ENCODE assay signal across 1 cellular context in the genomic region with DNA sequence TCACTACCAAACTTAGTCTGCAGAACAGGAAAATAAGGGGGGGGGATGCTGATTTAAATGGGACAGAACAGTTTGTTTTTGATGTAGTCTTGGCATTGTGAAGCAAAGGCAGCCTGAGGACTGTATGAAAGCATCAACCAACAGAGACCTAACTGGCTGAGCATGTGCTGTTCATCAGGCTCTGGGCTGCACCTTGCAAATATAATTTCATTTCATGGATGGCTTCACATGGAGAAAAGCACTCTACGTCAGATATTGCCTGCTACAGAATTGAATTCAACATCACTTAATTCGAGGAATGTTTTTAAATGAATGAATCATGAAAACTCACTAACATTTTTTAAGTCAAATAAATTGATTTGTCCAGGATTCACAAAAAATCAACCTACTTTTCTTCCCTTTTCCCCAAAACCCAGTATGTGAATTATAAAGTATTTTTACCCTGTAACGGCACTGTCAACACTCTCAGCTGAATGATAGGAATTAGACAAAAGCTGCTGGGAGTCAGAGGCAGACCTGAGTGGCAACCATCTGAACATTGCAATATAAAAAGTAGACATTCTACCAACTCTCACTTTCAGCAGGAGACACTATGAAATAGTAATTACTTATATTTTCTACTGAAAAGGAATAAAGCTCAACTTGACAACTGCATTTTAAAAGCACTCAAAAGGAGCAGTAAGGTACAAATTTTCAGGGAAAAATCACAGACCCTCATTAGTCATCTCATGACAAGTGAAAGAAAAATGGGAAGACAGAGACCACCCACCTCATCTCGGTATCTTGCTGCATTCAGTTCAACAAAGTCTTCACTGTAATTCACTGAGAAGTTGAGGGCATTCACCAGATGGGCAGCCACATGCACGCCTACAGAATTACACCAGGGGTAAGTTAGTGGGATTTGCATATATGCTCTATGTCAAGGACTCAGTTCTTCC.
TF ChIP-seq lines count a peak whose summit lies in the region.

No MANE protein-coding gene starts in this region.

TF ChIP-seq in endothelial cell of umbilical vein, 7 proteins besides CTCF, POLR2A, EP300 and RAD21 (continued from another document):
- TF ChIP-seq POLR2AphosphoS5 (IDR thresholded peaks at IDR 0.05; ENCODE audit: insufficient read depth, low read depth, low read length), result no peak
- no peak for TF ChIP-seq GATA2 (IDR thresholded peaks at IDR 0.05; ENCODE audit: insufficient read depth, insufficient read length, low read depth, low read length)
- TF ChIP-seq EZH2 (IDR thresholded peaks at IDR 0.05; ENCODE audit: borderline replicate concordance, low read depth, low read length, severe bottlenecking), result no peak
- no peak for TF ChIP-seq FOS (IDR thresholded peaks at IDR 0.05; ENCODE audit: borderline replicate concordance, insufficient read depth, low read length)
